In genomic region chr10:31207636-31208035, GRCh38 we compare ENCODE assay signal across 1 cellular context.
TF ChIP-seq lines count a peak whose summit lies in the region.

No MANE protein-coding gene starts in this region.

TF ChIP-seq in GM23338, 12 proteins besides CTCF, POLR2A, EP300 and RAD21 (continued from another document):
- TF ChIP-seq ZNF462 (CRISPR knock-in tag; IDR thresholded peaks at IDR 0.05), result no peak
- no peak for TF ChIP-seq EZH2 (IDR thresholded peaks at IDR 0.05; ENCODE audit: low read depth, unreplicated experiment)
- TF ChIP-seq POLR2AphosphoS5 (IDR thresholded peaks at IDR 0.05; ENCODE audit: low read depth), result no peak
TF ChIP-seq in GM23338: peak in this region for 0.
